ENCODE assay signal across 1 cellular context in the genomic region with DNA sequence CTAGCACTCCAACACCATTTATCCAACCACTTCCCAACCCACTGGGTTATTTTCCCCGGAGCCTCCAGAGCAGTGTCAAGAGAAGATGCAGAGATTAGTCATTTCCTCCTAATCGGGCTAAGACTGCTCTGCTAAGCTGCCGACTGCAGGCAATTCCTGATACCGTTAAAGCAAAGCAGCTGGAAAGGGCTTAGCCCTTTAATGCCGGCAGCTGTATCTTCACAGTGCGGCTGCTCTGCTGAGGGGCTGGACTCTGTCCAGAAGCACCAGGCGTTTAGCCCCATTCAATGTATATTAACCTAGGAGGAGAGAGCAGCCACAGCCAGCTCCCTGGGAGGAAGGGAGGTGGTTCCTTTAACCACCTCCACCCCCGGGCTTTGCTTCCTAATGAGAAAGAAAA.
A peak's percentile ranks its signal among the peaks of the same experiment; 100 is the strongest.
TF ChIP-seq lines count a peak whose summit lies in the region.

No MANE protein-coding gene starts in this region.

TF ChIP-seq in K562, 482 proteins besides CTCF, POLR2A, EP300 and RAD21 (continued from another document and continues in another):
- TF ChIP-seq, protein P1, sequence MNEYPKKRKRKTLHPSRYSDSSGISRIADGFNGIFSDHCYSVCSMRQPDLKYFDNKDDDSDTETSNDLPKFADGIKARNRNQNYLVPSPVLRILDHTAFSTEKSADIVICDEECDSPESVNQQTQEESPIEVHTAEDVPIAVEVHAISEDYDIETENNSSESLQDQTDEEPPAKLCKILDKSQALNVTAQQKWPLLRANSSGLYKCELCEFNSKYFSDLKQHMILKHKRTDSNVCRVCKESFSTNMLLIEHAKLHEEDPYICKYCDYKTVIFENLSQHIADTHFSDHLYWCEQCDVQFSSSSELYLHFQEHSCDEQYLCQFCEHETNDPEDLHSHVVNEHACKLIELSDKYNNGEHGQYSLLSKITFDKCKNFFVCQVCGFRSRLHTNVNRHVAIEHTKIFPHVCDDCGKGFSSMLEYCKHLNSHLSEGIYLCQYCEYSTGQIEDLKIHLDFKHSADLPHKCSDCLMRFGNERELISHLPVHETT (CRISPR knock-in tag; conservative IDR thresholded peaks at IDR 0.05 in 1 of 2, IDR thresholded peaks at IDR 0.05 in 1 of 2) = 0 out of 4 replicates have a peak, but pooled peaks of 1 of the 2 experiments have one; percentile 30
- TF ChIP-seq ZBTB11 (CRISPR knock-in tag; IDR thresholded peaks at IDR 0.05) (peak in 1 of 3 experiments; percentile 22; a peak in 1 of 6 replicates), THRAP3 (IDR thresholded peaks at IDR 0.05; ENCODE audit: borderline replicate concordance) (no peak), DPF2 (IDR thresholded peaks at IDR 0.05) (peak; percentile 72), KAT2B (IDR thresholded peaks at IDR 0.05; ENCODE audit: low read depth, low read length) (no peak), GABPB2 (CRISPR knock-in tag; conservative IDR thresholded peaks at IDR 0.05) (no peak), POLR2AphosphoS2 (IDR thresholded peaks at IDR 0.05; ENCODE audit: low read length) (no peak), SFPQ (IDR thresholded peaks at IDR 0.05; ENCODE audit: low read depth, low read length) (no peak), HNRNPH1 (optimal IDR thresholded peaks at IDR 0.05; ENCODE audit: low read depth, low read length) (no peak), ZNF347 (CRISPR knock-in tag; IDR thresholded peaks at IDR 0.05; ENCODE audit: low read depth) (no peak), ZNF717 (CRISPR knock-in tag; IDR thresholded peaks at IDR 0.05) (no peak), LARP7 (IDR thresholded peaks at IDR 0.05) (no peak), MCM3 (IDR thresholded peaks at IDR 0.05) (no peak), FOXP1 (CRISPR knock-in tag; IDR thresholded peaks at IDR 0.05) (no peak), NCOA6 (IDR thresholded peaks at IDR 0.05) (no peak), MXI1 (IDR thresholded peaks at IDR 0.05; ENCODE audit: low read depth, low read length) (no peak), TEAD4 (IDR thresholded peaks at IDR 0.05; ENCODE audit: low read length) (peak; percentile 88), TEAD4 (CRISPR knock-in tag; IDR thresholded peaks at IDR 0.05; ENCODE audit: borderline replicate concordance) (no peak), MYNN (IDR thresholded peaks at IDR 0.05) (0 out of 2 replicates have a peak, but pooled peaks have one; percentile 47), MYNN (CRISPR knock-in tag; IDR thresholded peaks at IDR 0.05) (no peak), TAF9B (IDR thresholded peaks at IDR 0.05; ENCODE audit: partially characterized antibody) (no peak), MBD1 (CRISPR knock-in tag; IDR thresholded peaks at IDR 0.05) (no peak), PHB2 (IDR thresholded peaks at IDR 0.05; ENCODE audit: low read depth) (no peak), SRSF3 (IDR thresholded peaks at IDR 0.05; ENCODE audit: insufficient read depth, low read length) (no peak), SMAD4 (CRISPR knock-in tag; conservative IDR thresholded peaks at IDR 0.05) (peak; percentile 56; the same call in 1 of the 2 replicates), CBX3 (IDR thresholded peaks at IDR 0.05; ENCODE audit: borderline replicate concordance in 1 of 2, low read length in 2 of 2) (no peak), MITF (IDR thresholded peaks at IDR 0.05) (no peak), HBP1 (CRISPR knock-in tag; IDR thresholded peaks at IDR 0.05) (no peak), MTA2 (IDR thresholded peaks at IDR 0.05; ENCODE audit: low read depth) (peak; percentile 47)
- TF ChIP-seq, protein P2, sequence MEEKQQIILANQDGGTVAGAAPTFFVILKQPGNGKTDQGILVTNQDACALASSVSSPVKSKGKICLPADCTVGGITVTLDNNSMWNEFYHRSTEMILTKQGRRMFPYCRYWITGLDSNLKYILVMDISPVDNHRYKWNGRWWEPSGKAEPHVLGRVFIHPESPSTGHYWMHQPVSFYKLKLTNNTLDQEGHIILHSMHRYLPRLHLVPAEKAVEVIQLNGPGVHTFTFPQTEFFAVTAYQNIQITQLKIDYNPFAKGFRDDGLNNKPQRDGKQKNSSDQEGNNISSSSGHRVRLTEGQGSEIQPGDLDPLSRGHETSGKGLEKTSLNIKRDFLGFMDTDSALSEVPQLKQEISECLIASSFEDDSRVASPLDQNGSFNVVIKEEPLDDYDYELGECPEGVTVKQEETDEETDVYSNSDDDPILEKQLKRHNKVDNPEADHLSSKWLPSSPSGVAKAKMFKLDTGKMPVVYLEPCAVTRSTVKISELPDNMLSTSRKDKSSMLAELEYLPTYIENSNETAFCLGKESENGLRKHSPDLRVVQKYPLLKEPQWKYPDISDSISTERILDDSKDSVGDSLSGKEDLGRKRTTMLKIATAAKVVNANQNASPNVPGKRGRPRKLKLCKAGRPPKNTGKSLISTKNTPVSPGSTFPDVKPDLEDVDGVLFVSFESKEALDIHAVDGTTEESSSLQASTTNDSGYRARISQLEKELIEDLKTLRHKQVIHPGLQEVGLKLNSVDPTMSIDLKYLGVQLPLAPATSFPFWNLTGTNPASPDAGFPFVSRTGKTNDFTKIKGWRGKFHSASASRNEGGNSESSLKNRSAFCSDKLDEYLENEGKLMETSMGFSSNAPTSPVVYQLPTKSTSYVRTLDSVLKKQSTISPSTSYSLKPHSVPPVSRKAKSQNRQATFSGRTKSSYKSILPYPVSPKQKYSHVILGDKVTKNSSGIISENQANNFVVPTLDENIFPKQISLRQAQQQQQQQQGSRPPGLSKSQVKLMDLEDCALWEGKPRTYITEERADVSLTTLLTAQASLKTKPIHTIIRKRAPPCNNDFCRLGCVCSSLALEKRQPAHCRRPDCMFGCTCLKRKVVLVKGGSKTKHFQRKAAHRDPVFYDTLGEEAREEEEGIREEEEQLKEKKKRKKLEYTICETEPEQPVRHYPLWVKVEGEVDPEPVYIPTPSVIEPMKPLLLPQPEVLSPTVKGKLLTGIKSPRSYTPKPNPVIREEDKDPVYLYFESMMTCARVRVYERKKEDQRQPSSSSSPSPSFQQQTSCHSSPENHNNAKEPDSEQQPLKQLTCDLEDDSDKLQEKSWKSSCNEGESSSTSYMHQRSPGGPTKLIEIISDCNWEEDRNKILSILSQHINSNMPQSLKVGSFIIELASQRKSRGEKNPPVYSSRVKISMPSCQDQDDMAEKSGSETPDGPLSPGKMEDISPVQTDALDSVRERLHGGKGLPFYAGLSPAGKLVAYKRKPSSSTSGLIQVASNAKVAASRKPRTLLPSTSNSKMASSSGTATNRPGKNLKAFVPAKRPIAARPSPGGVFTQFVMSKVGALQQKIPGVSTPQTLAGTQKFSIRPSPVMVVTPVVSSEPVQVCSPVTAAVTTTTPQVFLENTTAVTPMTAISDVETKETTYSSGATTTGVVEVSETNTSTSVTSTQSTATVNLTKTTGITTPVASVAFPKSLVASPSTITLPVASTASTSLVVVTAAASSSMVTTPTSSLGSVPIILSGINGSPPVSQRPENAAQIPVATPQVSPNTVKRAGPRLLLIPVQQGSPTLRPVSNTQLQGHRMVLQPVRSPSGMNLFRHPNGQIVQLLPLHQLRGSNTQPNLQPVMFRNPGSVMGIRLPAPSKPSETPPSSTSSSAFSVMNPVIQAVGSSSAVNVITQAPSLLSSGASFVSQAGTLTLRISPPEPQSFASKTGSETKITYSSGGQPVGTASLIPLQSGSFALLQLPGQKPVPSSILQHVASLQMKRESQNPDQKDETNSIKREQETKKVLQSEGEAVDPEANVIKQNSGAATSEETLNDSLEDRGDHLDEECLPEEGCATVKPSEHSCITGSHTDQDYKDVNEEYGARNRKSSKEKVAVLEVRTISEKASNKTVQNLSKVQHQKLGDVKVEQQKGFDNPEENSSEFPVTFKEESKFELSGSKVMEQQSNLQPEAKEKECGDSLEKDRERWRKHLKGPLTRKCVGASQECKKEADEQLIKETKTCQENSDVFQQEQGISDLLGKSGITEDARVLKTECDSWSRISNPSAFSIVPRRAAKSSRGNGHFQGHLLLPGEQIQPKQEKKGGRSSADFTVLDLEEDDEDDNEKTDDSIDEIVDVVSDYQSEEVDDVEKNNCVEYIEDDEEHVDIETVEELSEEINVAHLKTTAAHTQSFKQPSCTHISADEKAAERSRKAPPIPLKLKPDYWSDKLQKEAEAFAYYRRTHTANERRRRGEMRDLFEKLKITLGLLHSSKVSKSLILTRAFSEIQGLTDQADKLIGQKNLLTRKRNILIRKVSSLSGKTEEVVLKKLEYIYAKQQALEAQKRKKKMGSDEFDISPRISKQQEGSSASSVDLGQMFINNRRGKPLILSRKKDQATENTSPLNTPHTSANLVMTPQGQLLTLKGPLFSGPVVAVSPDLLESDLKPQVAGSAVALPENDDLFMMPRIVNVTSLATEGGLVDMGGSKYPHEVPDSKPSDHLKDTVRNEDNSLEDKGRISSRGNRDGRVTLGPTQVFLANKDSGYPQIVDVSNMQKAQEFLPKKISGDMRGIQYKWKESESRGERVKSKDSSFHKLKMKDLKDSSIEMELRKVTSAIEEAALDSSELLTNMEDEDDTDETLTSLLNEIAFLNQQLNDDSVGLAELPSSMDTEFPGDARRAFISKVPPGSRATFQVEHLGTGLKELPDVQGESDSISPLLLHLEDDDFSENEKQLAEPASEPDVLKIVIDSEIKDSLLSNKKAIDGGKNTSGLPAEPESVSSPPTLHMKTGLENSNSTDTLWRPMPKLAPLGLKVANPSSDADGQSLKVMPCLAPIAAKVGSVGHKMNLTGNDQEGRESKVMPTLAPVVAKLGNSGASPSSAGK (IDR thresholded peaks at IDR 0.05) = no peak
